Comparison of ENCODE assay signal across 18 cellular contexts in genomic region chr9:113645224-113645971, GRCh38.
"Had no signal": no experiment of that assay in that cellular context is flagged by ENCODE, and none has a peak within 500 bp of the region (broad histone marks: within the 10 kb centered on the region; RNA-seq: fewer than 3 reads in every experiment).

No MANE protein-coding gene starts in this region.

- H3K9me3 Mint-ChIP-seq: activated CD4-positive, alpha-beta memory T cell treated with anti-CD3 and anti-CD28 coated beads, Interleukin-2, amount 10 ng/mL, durations not matched to agents 7 days and 5 days; activated naive CD4-positive, alpha-beta T cell treated with anti-CD3 and anti-CD28 coated beads for 36 hours; activated T-helper 1 cell treated with anti-CD3 and anti-CD28 coated beads, Interleukin-12 subunit alpha, Interleukin-12 subunit beta, Interleukin-2, Interleukin-4 antibody, amounts not matched to agents 30 ng/mL and 10 ng/mL and 1 ng/mL, durations not matched to agents 14 hours and 24 hours and 36 hours had no signal

- H3K4me3 Mint-ChIP-seq: activated CD4-positive, alpha-beta memory T cell treated with anti-CD3 and anti-CD28 coated beads, Interleukin-2, amount 10 ng/mL, durations not matched to agents 7 days and 5 days; activated naive CD4-positive, alpha-beta T cell treated with anti-CD3 and anti-CD28 coated beads for 36 hours; activated T-helper 1 cell treated with anti-CD3 and anti-CD28 coated beads, Interleukin-12 subunit alpha, Interleukin-12 subunit beta, Interleukin-2, Interleukin-4 antibody, amounts not matched to agents 30 ng/mL and 10 ng/mL and 1 ng/mL, durations not matched to agents 14 hours and 24 hours and 36 hours; naive thymus-derived CD8-positive, alpha-beta T cell; stimulated activated naive CD8-positive, alpha-beta T cell treated with anti-CD3 and anti-CD28 coated beads, Interleukin-15, Interleukin-2, amounts not matched to agents 100 ng/mL and 50 ng/mL, for 24 hours had no signal

- H3K4me3 ChIP-seq: hepatocyte, lung, psoas muscle, testis had no signal

- H3K9me3 ChIP-seq: psoas muscle, testis had no signal

- H2AFZ ChIP-seq: hepatocyte had no signal

- FAIRE-seq: urothelium cell line had no signal

- H3K79me2 ChIP-seq: hepatocyte had no signal

- H3K27me3 ChIP-seq: hepatocyte, testis had no signal

- H3K27ac Mint-ChIP-seq: activated CD4-positive, alpha-beta memory T cell treated with anti-CD3 and anti-CD28 coated beads, Interleukin-2, amount 10 ng/mL, durations not matched to agents 7 days and 5 days; activated naive CD4-positive, alpha-beta T cell treated with anti-CD3 and anti-CD28 coated beads for 36 hours; activated T-helper 1 cell treated with anti-CD3 and anti-CD28 coated beads, Interleukin-12 subunit alpha, Interleukin-12 subunit beta, Interleukin-2, Interleukin-4 antibody, amounts not matched to agents 30 ng/mL and 10 ng/mL and 1 ng/mL, durations not matched to agents 14 hours and 24 hours and 36 hours; naive thymus-derived CD8-positive, alpha-beta T cell; stimulated activated naive CD8-positive, alpha-beta T cell treated with anti-CD3 and anti-CD28 coated beads, Interleukin-15, Interleukin-2, amounts not matched to agents 100 ng/mL and 50 ng/mL, for 24 hours had no signal

- H3K4me2 ChIP-seq: hepatocyte had no signal

- H3K4me1 Mint-ChIP-seq: activated CD4-positive, alpha-beta memory T cell treated with anti-CD3 and anti-CD28 coated beads, Interleukin-2, amount 10 ng/mL, durations not matched to agents 7 days and 5 days; naive thymus-derived CD8-positive, alpha-beta T cell had no signal

- H3K27ac ChIP-seq: epithelial cell of prostate, hepatocyte, psoas muscle, testis had no signal

- ATAC-seq: left cardiac atrium; naive thymus-derived CD8-positive, alpha-beta T cell; psoas muscle had no signal

- DNase-seq: activated CD4-positive, alpha-beta memory T cell treated with anti-CD3 and anti-CD28 coated beads, Interleukin-2, amount 10 ng/mL, durations not matched to agents 7 days and 5 days; activated CD8-positive, alpha-beta memory T cell treated with anti-CD3 and anti-CD28 coated beads, Interleukin-2, amount 50 U/mL, for 4 hours; activated naive CD4-positive, alpha-beta T cell treated with anti-CD3 and anti-CD28 coated beads for 36 hours; caudate nucleus; cortex of kidney; effector memory CD4-positive, alpha-beta T cell; left cardiac atrium; naive thymus-derived CD8-positive, alpha-beta T cell; psoas muscle; stimulated activated CD4-positive, alpha-beta T cell treated with anti-CD3 and anti-CD28 coated beads, Interleukin-2, amount 100 ng/mL, for 48 hours; T-helper 9 cell; testis had no signal
